ENCODE assay signal across 1 cellular context in the genomic region with DNA sequence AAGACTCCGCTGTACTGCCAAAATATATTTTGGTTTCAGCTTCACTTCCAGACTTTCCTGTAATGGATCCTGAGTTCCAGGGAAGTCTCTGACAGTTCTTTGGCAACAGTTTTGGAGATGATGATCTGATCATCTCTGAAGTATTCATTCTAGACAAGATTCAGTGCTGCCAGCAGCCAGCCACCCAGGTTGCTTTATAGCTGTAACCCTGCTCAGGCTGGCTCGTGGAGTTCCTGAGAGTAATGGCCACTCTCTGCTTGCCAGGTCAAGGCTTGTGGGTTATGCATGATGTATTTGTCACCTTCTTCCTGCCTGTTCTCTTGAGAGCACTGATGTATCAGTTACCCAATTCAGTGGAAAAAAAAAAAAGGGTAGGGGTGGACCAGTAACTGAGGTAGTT.
TF ChIP-seq lines count a peak whose summit lies in the region.

No MANE protein-coding gene starts in this region.

TF ChIP-seq in GM23338, 12 proteins besides CTCF, POLR2A, EP300 and RAD21 (continued from another document):
- TF ChIP-seq ZNF462 (CRISPR knock-in tag; IDR thresholded peaks at IDR 0.05) (no peak), ZNF114 (CRISPR knock-in tag; IDR thresholded peaks at IDR 0.05) (no peak), ZNF331 (CRISPR knock-in tag; IDR thresholded peaks at IDR 0.05; ENCODE audit: low read depth) (no peak), JUNB (IDR thresholded peaks at IDR 0.05; ENCODE audit: unreplicated experiment) (no peak), NANOG (IDR thresholded peaks at IDR 0.05; ENCODE audit: borderline replicate concordance) (no peak), POLR2AphosphoS5 (IDR thresholded peaks at IDR 0.05; ENCODE audit: low read depth) (no peak), STAT1 (IDR thresholded peaks at IDR 0.05; ENCODE audit: unreplicated experiment) (no peak)
